Comparison of ENCODE assay signal across 9 cellular contexts in the genomic region with DNA sequence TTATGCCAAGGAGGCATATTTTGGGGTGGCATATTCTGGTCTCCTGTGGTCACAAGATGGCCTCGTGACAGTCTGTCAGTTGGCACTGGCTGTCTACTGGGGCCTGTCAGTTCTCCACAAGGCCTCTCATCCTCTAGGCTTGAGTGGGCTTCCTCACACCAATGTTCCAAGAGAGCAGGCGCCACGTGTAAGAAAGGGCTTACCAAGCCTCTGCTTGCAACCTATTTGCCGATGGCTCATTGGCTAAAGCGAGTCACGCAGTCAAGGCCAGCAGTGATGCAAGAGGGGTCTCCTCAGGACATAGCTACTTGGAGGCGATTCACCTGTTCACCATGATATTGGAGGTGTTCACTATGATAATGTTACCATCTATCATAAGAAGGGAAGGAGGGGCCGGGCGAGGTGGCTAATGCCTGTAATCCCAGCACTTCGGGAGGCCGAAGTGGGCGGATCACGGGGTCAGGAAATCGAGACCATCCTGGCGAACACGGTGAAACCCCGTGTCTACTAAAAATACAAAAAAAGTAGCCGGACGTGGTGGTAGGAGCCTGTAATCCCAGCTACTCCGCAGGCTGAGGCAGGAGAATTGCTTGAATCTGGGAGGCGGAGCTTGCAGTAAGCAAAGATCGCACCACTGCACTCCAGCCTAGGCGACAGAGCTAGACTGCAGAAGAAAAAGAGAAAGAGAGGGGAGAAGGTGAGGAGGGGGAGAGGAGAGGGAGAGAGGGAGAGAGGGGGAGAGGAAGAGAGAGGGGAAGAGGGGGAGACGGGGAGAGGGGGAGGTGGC. TPM values are rescaled to one million over a fixed set of nuclear protein-coding genes. Genes with fewer than 3 reads are reported as not detected.
DNase-seq lines count a peak whose midpoint lies in the region; ATAC-seq and TF ChIP-seq lines count a peak whose summit lies in the region.
"Had no signal": no experiment of that assay in that cellular context is flagged by ENCODE, and none has a peak within 500 bp of the region (broad histone marks: within the 10 kb centered on the region; RNA-seq: fewer than 3 reads in every experiment).

No MANE protein-coding gene starts in this region.

- intact Hi-C loops in body of pancreas (cut with DNase I), result no loop called here
- intact Hi-C loops in mucosa of descending colon (cut with DNase I, micrococcal nuclease), result no loop called here

- H3K4me3 ChIP-seq in GM06990 (replicated peaks; ENCODE audit: low read depth, low read length), result no peak overlapping the region
- no peak overlapping the region for H3K4me3 ChIP-seq in body of pancreas
- no peak overlapping the region for H3K4me3 ChIP-seq in mucosa of descending colon

- H3K4me1 ChIP-seq in body of pancreas, result no peaks in the 10 kb centered on the region
- H3K4me1 ChIP-seq in mucosa of descending colon (ENCODE audit: low read depth), result no peaks in the 10 kb centered on the region

- H3K9me3 ChIP-seq in body of pancreas (no peaks in the 10 kb centered on the region), mucosa of descending colon (no peaks in the 10 kb centered on the region)

- WGBS in body of pancreas, 2 donors, result 75 to 83% methylated on average over 24 of the region's 24 CpGs

- TF ChIP-seq CTCF in 22Rv1 (IDR thresholded peaks at IDR 0.05), result no peak
- TF ChIP-seq CTCF in GM06990 (IDR thresholded peaks at IDR 0.05; ENCODE audit: insufficient read depth, low read length, poor library complexity, severe bottlenecking), result no peak
- no peak for TF ChIP-seq CTCF in body of pancreas (IDR thresholded peaks at IDR 0.05)
- TF ChIP-seq CTCF in mucosa of descending colon (IDR thresholded peaks at IDR 0.05), result no peak

- DNase-seq in GM06990 (ENCODE audit: extremely low read depth, insufficient read length), result peak; percentile 21
- DNase-seq in body of pancreas, result no peak
- DNase-seq in mucosa of descending colon, result no peak
- DNase-seq in NCI-H510A (lab: John Stamatoyannopoulos, UW), result no peak

- H3K27ac ChIP-seq in 22Rv1 (peak overlapping the region; percentile 80), body of pancreas (no peak overlapping the region)
- H3K27ac ChIP-seq: cardiac muscle cell had no signal

- peak; percentile 21 for ATAC-seq in body of pancreas
- peak; percentile 9 for ATAC-seq in mucosa of descending colon
- ATAC-seq in HG02852 (IDR thresholded peaks at IDR 0.05; ENCODE audit: unreplicated experiment), result no peak
- ATAC-seq in HG03469 (IDR thresholded peaks at IDR 0.05; ENCODE audit: unreplicated experiment), result no peak
- ATAC-seq in HG02885 (IDR thresholded peaks at IDR 0.05; ENCODE audit: poor library complexity, unreplicated experiment), result no peak

- H3K36me3 ChIP-seq in GM06990 (ENCODE audit: control insufficient read depth, insufficient read depth, low read length) (no peaks in the 10 kb centered on the region), body of pancreas (replicated peaks in 1 of 2; ENCODE audit: insufficient read depth in 1 of 2, low read depth in 2 of 2) (no peaks in the 10 kb centered on the region), mucosa of descending colon (ENCODE audit: low read depth) (no peaks in the 10 kb centered on the region)
- H3K36me3 ChIP-seq: cardiac muscle cell had no signal

- H3K27me3 ChIP-seq in GM06990 (replicated peaks; ENCODE audit: control insufficient read depth, insufficient read depth, low read length) (no peaks in the 10 kb centered on the region), body of pancreas (no peaks in the 10 kb centered on the region)
- H3K27me3 ChIP-seq: cardiac muscle cell had no signal

- TF ChIP-seq POLR2A in body of pancreas (IDR thresholded peaks at IDR 0.05), result peak in 1 of 3 donors; percentile 29

RNA-seq across cellular contexts. Expression of gene C6orf52, which starts 35.3 kb away (rescaled TPM):
- not detected for total RNA-seq in body of pancreas
- total RNA-seq in mucosa of descending colon, result 1 to 10 TPM in 2 of 3 donors, not detected in 1; 1.2 to 1.7 TPM

RNA-seq across cellular contexts. Expression of gene PAK1IP1, which starts 35.7 kb away (rescaled TPM):
- total RNA-seq in body of pancreas (1 to 10 TPM; 2.1 to 8.6 TPM), mucosa of descending colon (10 to 100 TPM in 1 of 3 donors, 1 to 10 TPM in 2; 5.8 to 12.5 (median 9.8) TPM)

Comparison
In these comparisons a context has a peak if more than half of its experiments do, and no peak if none do; other contexts are left out.
1. ATAC-seq: peak in body of pancreas (single experiment) and mucosa of descending colon (single experiment); none in HG02852 (single experiment), HG03469 (single experiment) and HG02885 (single experiment).